3 cellular contexts compared by ENCODE assay signal in genomic region chr4:84477738-84478137, GRCh38.
TF ChIP-seq lines count a peak whose summit lies in the region.

No MANE protein-coding gene starts in this region.

TF ChIP-seq in HCT116, 20 proteins besides CTCF, POLR2A, EP300 and RAD21 (continued from another document):
- TF ChIP-seq ELF1 (IDR thresholded peaks at IDR 0.05; ENCODE audit: borderline replicate concordance, low read depth), result no peak
- no peak for TF ChIP-seq FOSL1 (IDR thresholded peaks at IDR 0.05; ENCODE audit: low read depth)
- TF ChIP-seq ATF3 (IDR thresholded peaks at IDR 0.05), result no peak
- no peak for TF ChIP-seq SRF (IDR thresholded peaks at IDR 0.05; ENCODE audit: low read depth)
- TF ChIP-seq CEBPB (IDR thresholded peaks at IDR 0.05; ENCODE audit: low read depth), result no peak
- TF ChIP-seq ZBTB33 (IDR thresholded peaks at IDR 0.05; ENCODE audit: extremely low read depth, insufficient replicate concordance, low read length), result no peak
- no peak for TF ChIP-seq EGR1 (IDR thresholded peaks at IDR 0.05; ENCODE audit: low read depth)
- TF ChIP-seq SP1 (IDR thresholded peaks at IDR 0.05; ENCODE audit: low read depth), result no peak
TF ChIP-seq in HCT116: peak in this region for 0.

TF ChIP-seq in HEK293, 187 proteins besides CTCF, POLR2A, EP300 and RAD21:
- TF ChIP-seq PRDM6 (tag by site-specific recombination; IDR thresholded peaks at IDR 0.05) (peak; percentile 55), ZBTB6 (tag by site-specific recombination; IDR thresholded peaks at IDR 0.05) (no peak)

TF ChIP-seq in K562, 482 proteins besides CTCF, POLR2A, EP300 and RAD21 (continued from another document):
- TF ChIP-seq BRF1 (IDR thresholded peaks at IDR 0.05; ENCODE audit: borderline replicate concordance, extremely low read depth, insufficient read length) (no peak), NFE2 (IDR thresholded peaks at IDR 0.05; ENCODE audit: low read depth) (peak; percentile 30; the same call in 1 of the 2 replicates), HMGXB4 (CRISPR knock-in tag; IDR thresholded peaks at IDR 0.05) (no peak), NFE2L1 (tag; IDR thresholded peaks at IDR 0.05; ENCODE audit: borderline replicate concordance, low read depth) (peak; percentile 46; the same call in 1 of the 2 replicates), BHLHE40 (IDR thresholded peaks at IDR 0.05; ENCODE audit: low read length) (no peak), RREB1 (CRISPR knock-in tag; IDR thresholded peaks at IDR 0.05) (no peak)
